Comparison of ENCODE assay signal across 7 cellular contexts in genomic region chr11:133004369-133004768, GRCh38.
"Had no signal": no experiment of that assay in that cellular context is flagged by ENCODE, and none has a peak within 500 bp of the region (broad histone marks: within the 10 kb centered on the region; RNA-seq: fewer than 3 reads in every experiment).

No MANE protein-coding gene starts in this region.

- H3K9ac ChIP-seq: GM23248 had no signal

- DNase-seq: GM23248, GOT3, H9, HCEC 1CT, KBM-7 had no signal

- H2AFZ ChIP-seq: GM23248 had no signal

- H3K27ac ChIP-seq: GM23248 had no signal

- H3K4me3 ChIP-seq: GM23248 had no signal

- FAIRE-seq: H54, HTR-8/SVneo had no signal
